1 cellular context compared by ENCODE assay signal in genomic region chr2:24792874-24793751, GRCh38.
TF ChIP-seq lines count a peak whose summit lies in the region.

TSS of gene CENPO (plus strand) at chr2:24793425. CDS start at chr2:24793920, 495 bp downstream.
TSS of gene PTRHD1 (minus strand) at chr2:24793391. CDS start at chr2:24793377, 14 bp downstream.

TF ChIP-seq in GM12878, 131 proteins besides CTCF, POLR2A, EP300 and RAD21 (continued from another document):
- no peak for TF ChIP-seq TBL1XR1 (IDR thresholded peaks at IDR 0.05; ENCODE audit: low read depth, low read length)
- TF ChIP-seq HSF1 (IDR thresholded peaks at IDR 0.05; ENCODE audit: low read depth, low read length), result no peak
- TF ChIP-seq SPI1 (IDR thresholded peaks at IDR 0.05; ENCODE audit: borderline replicate concordance, insufficient read depth, low read depth, low read length), result peak; percentile 85
- no peak for TF ChIP-seq SUZ12 (IDR thresholded peaks at IDR 0.05; ENCODE audit: unreplicated experiment)
- TF ChIP-seq NBN (IDR thresholded peaks at IDR 0.05), result peak; percentile 71; the same call in 1 of the 2 replicates
- peak; percentile 45 for TF ChIP-seq E4F1 (IDR thresholded peaks at IDR 0.05; ENCODE audit: borderline replicate concordance, partially characterized antibody)
- TF ChIP-seq PBX3 (IDR thresholded peaks at IDR 0.05; ENCODE audit: insufficient replicate concordance, low read depth, low read length), result no peak
- TF ChIP-seq E2F8 (IDR thresholded peaks at IDR 0.05; ENCODE audit: low read depth, partially characterized antibody), result peak; percentile 90
- TF ChIP-seq BHLHE40 (IDR thresholded peaks at IDR 0.05; ENCODE audit: borderline replicate concordance in 1 of 2, low read depth in 2 of 2, low read length in 1 of 2), result peak in 1 of 2 experiments; percentile 57; a peak in 2 of 4 replicates
- peak; percentile 89 for TF ChIP-seq HDGF (IDR thresholded peaks at IDR 0.05)
- peak; percentile 78 for TF ChIP-seq DPF2 (IDR thresholded peaks at IDR 0.05)
- peak; percentile 83 for TF ChIP-seq NRF1 (conservative IDR thresholded peaks at IDR 0.05; ENCODE audit: low read depth, low read length)
- 0 out of 2 replicates have a peak, but pooled peaks have one; percentile 15 for TF ChIP-seq MYB (IDR thresholded peaks at IDR 0.05; ENCODE audit: borderline replicate concordance, low read depth, low read length)
- no peak for TF ChIP-seq GABPA (IDR thresholded peaks at IDR 0.05; ENCODE audit: low read depth)
- peak; percentile 94 for TF ChIP-seq RCOR1 (conservative IDR thresholded peaks at IDR 0.05; ENCODE audit: low read depth, low read length)
- TF ChIP-seq SREBF1 (IDR thresholded peaks at IDR 0.05; ENCODE audit: low read length), result no peak
- no peak for TF ChIP-seq NFIC (IDR thresholded peaks at IDR 0.05; ENCODE audit: low read depth, low read length)
- peak; percentile 99 for TF ChIP-seq YY1 (IDR thresholded peaks at IDR 0.05; ENCODE audit: low read depth, low read length)
- peak; percentile 9 for TF ChIP-seq MXI1 (IDR thresholded peaks at IDR 0.05; ENCODE audit: low read depth, low read length)
- 0 out of 2 replicates have a peak, but pooled peaks have one; percentile 43 for TF ChIP-seq STAT1 (conservative IDR thresholded peaks at IDR 0.05)
- no peak for TF ChIP-seq PAX8 (IDR thresholded peaks at IDR 0.05)
- TF ChIP-seq NR2F1 (conservative IDR thresholded peaks at IDR 0.05), result no peak; the same call in 1 of the 2 replicates
- peak; percentile 71 for TF ChIP-seq NR2C1 (IDR thresholded peaks at IDR 0.05)
- peak; percentile 73 for TF ChIP-seq CREB1 (IDR thresholded peaks at IDR 0.05; ENCODE audit: low read depth)
- TF ChIP-seq POLR2AphosphoS5 (IDR thresholded peaks at IDR 0.05; ENCODE audit: low read length), result peak; percentile 83
- no peak for TF ChIP-seq ATF3 (IDR thresholded peaks at IDR 0.05; ENCODE audit: borderline replicate concordance, extremely low read depth, low read depth, low read length)
- 0 out of 2 replicates have a peak, but pooled peaks have one; percentile 1 for TF ChIP-seq BACH1 (IDR thresholded peaks at IDR 0.05; ENCODE audit: borderline replicate concordance)
- 0 out of 2 replicates have a peak, but pooled peaks have one; percentile 48 for TF ChIP-seq TCF12 (IDR thresholded peaks at IDR 0.05; ENCODE audit: low read depth, low read length)
- TF ChIP-seq ZBTB4 (CRISPR knock-in tag; IDR thresholded peaks at IDR 0.05), result no peak
- peak; percentile 17 for TF ChIP-seq RELA (IDR thresholded peaks at IDR 0.05; ENCODE audit: borderline replicate concordance, partially characterized antibody)
- peak; percentile 90 for TF ChIP-seq SIN3A (IDR thresholded peaks at IDR 0.05; ENCODE audit: low read depth, low read length)
- TF ChIP-seq SMAD5 (IDR thresholded peaks at IDR 0.05; ENCODE audit: low read depth), result peak; percentile 41; the same call in 1 of the 2 replicates
- TF ChIP-seq NKRF (conservative IDR thresholded peaks at IDR 0.05), result peak; percentile 97
- peak; percentile 47 for TF ChIP-seq LARP7 (IDR thresholded peaks at IDR 0.05)
- TF ChIP-seq TCF7 (IDR thresholded peaks at IDR 0.05; ENCODE audit: borderline replicate concordance), result no peak
TF ChIP-seq in GM12878: peak in this region for 52.
